ENCODE assay signal across 24 cellular contexts in genomic region chr11:130188047-130188446, GRCh38. TPM values are rescaled to one million over a fixed set of nuclear protein-coding genes. Genes with fewer than 3 reads are reported as not detected.
"Had no signal": no experiment of that assay in that cellular context is flagged by ENCODE, and none has a peak within 500 bp of the region (broad histone marks: within the 10 kb centered on the region; RNA-seq: fewer than 3 reads in every experiment).

No MANE protein-coding gene starts in this region.

- H3K4me1 ChIP-seq: lower lobe of right lung, upper lobe of right lung had no signal

- H3K27ac ChIP-seq: adrenal gland, body of pancreas, heart left ventricle, left lung, lower lobe of right lung, ovary, skin epidermis, stomach, thyroid gland, upper lobe of right lung had no signal

- H3K9me3 ChIP-seq: adrenal gland, body of pancreas, heart left ventricle, left lung, lower lobe of right lung, ovary, stomach, thyroid gland, upper lobe of right lung had no signal

- FAIRE-seq: colon, endothelial cell of umbilical vein had no signal

- DNase-seq: activated CD4-positive, alpha-beta T cell treated with anti-CD3 and anti-CD28 coated beads for 36 hours; activated CD4-positive, alpha-beta T cell treated with anti-CD3 and anti-CD28 coated beads, Interleukin-2, amount 50 U/mL, for 4 hours; activated CD4-positive, CD25-positive, alpha-beta regulatory T cell; activated effector memory CD4-positive, alpha-beta T cell treated with Interleukin-2 at 50 U/mL for 16 hours; activated naive CD4-positive, alpha-beta T cell treated with Interleukin-2 at 50 U/mL for 16 hours; activated naive CD8-positive, alpha-beta T cell treated with anti-CD3 and anti-CD28 coated beads for 36 hours; adrenal gland; body of pancreas; foreskin fibroblast; left lung; lower lobe of right lung; mesenchymal stem cell; ovary; stimulated activated CD4-positive, alpha-beta T cell treated with anti-CD3 and anti-CD28 coated beads, Interleukin-4, amount 100 ng/mL, for 24 hours; stimulated activated naive B cell treated with anti-CD40 and anti-IgM and Interleukin-4, amounts not matched to agents 10 μg/mL and 1 μg/mL and 100 μg/mL, for 72 hours; stomach; T-helper 1 cell; thyroid gland; upper lobe of right lung had no signal

- H3K4me3 ChIP-seq: adrenal gland, body of pancreas, heart left ventricle, left lung, lower lobe of right lung, ovary, skin epidermis, stomach, thyroid gland, upper lobe of right lung had no signal

- ATAC-seq: activated CD4-positive, alpha-beta T cell treated with anti-CD3 and anti-CD28 coated beads for 36 hours; body of pancreas; left lung; sciatic nerve; stimulated activated naive B cell treated with anti-CD40 and anti-IgM and Interleukin-4, amounts not matched to agents 10 μg/mL and 1 μg/mL and 100 μg/mL, for 72 hours; upper lobe of right lung had no signal

- H3K36me3 ChIP-seq: adrenal gland, heart left ventricle, left lung, lower lobe of right lung, ovary, thyroid gland, upper lobe of right lung had no signal

- H3K27me3 ChIP-seq: adrenal gland, body of pancreas, heart left ventricle, left lung, ovary, stomach, thyroid gland, upper lobe of right lung had no signal

RNA-seq across cellular contexts. Expression of gene ST14, which starts 28.5 kb away (rescaled TPM):
- total RNA-seq: activated CD4-positive, alpha-beta T cell treated with anti-CD3 and anti-CD28 coated beads for 36 hours; endothelial cell of umbilical vein had no signal
